In genomic region chr10:34513636-34514035, GRCh38 we compare ENCODE assay signal across 28 cellular contexts.
"Had no signal": no experiment of that assay in that cellular context is flagged by ENCODE, and none has a peak within 500 bp of the region (broad histone marks: within the 10 kb centered on the region; RNA-seq: fewer than 3 reads in every experiment).

No MANE protein-coding gene starts in this region.

- H3K4me1 ChIP-seq: neural progenitor cell, parathyroid adenoma, spleen, suprapubic skin, testis, tibial artery, transverse colon, upper lobe of right lung, uterus had no signal

- H3K27ac ChIP-seq: neural progenitor cell, ovary, parathyroid adenoma, psoas muscle, skin epidermis, spleen, suprapubic skin, testis, tibial artery, transverse colon, upper lobe of right lung, uterus had no signal

- H3K9me3 ChIP-seq: ovary, psoas muscle, spleen, suprapubic skin, testis, tibial artery, transverse colon, upper lobe of right lung, uterus had no signal

- DNase-seq: natural killer cell; occipital lobe; ovary; posterior cingulate gyrus; psoas muscle; right cardiac atrium; spleen; stimulated activated CD4-positive, alpha-beta T cell treated with anti-CD3 and anti-CD28 coated beads, Interleukin-12 subunit alpha, Interleukin-12 subunit beta, amount 100 ng/mL, for 4 hours; stimulated activated CD4-positive, alpha-beta T cell treated with anti-CD3 and anti-CD28 coated beads, Interleukin-1b, Interleukin-23, amount 100 ng/mL, for 48 hours; stimulated activated CD4-positive, alpha-beta T cell treated with anti-CD3 and anti-CD28 coated beads, Interleukin-4, amount 100 ng/mL, for 1 hour; stimulated activated CD4-positive, alpha-beta T cell treated with anti-CD3 and anti-CD28 coated beads, Interleukin-4, amount 100 ng/mL, for 4 hours; stimulated activated CD8-positive, alpha-beta memory T cell treated with anti-CD3 and anti-CD28 coated beads, Interleukin-4, amount 100 ng/mL, for 48 hours; stimulated activated naive CD4-positive, alpha-beta T cell; stimulated activated naive CD8-positive, alpha-beta T cell treated with anti-CD3 and anti-CD28 coated beads, Interleukin-15, amount 100 ng/mL, for 72 hours; stimulated activated naive CD8-positive, alpha-beta T cell treated with anti-CD3 and anti-CD28 coated beads, Interleukin-15, Interleukin-2, amounts not matched to agents 100 U/mL and 50 U/mL, for 24 hours; substantia nigra; testis; tibial artery; transverse colon; upper lobe of right lung; uterus had no signal

- H3K36me3 ChIP-seq: neural progenitor cell, ovary, spleen, suprapubic skin, tibial artery, transverse colon, upper lobe of right lung, uterus had no signal

- H3K4me2 ChIP-seq: neural progenitor cell, smooth muscle cell had no signal

- H3K9ac ChIP-seq: neural progenitor cell, parathyroid adenoma had no signal

- H2AFZ ChIP-seq: neural progenitor cell, parathyroid adenoma had no signal

- ATAC-seq: natural killer cell; right cardiac atrium; sciatic nerve; stimulated activated memory B cell treated with anti-CD40 and anti-IgM and Interleukin-4, amounts not matched to agents 10 μg/mL and 1 μg/mL and 100 μg/mL, for 72 hours; stimulated activated naive CD8-positive, alpha-beta T cell treated with anti-CD3 and anti-CD28 coated beads, Interleukin-15, amount 100 ng/mL, for 72 hours; stimulated activated naive CD8-positive, alpha-beta T cell treated with anti-CD3 and anti-CD28 coated beads, Interleukin-15, Interleukin-2, amounts not matched to agents 100 U/mL and 50 U/mL, for 24 hours; upper lobe of right lung had no signal

- H3K27me3 ChIP-seq: neural progenitor cell, ovary, spleen, suprapubic skin, testis, tibial artery, transverse colon, upper lobe of right lung, uterus had no signal

- H3K4me3 ChIP-seq: neural progenitor cell, ovary, psoas muscle, skin epidermis, smooth muscle cell, spleen, suprapubic skin, testis, tibial artery, transverse colon, upper lobe of right lung, uterus had no signal
